In genomic region chr16:10661737-10662136, GRCh38 we compare ENCODE assay signal across 1 cellular context.
TF ChIP-seq lines count a peak whose summit lies in the region.

No MANE protein-coding gene starts in this region.

TF ChIP-seq in GM23338, 12 proteins besides CTCF, POLR2A, EP300 and RAD21 (continued from another document):
- TF ChIP-seq REST (IDR thresholded peaks at IDR 0.05; ENCODE audit: unreplicated experiment), result peak; percentile 37
